ENCODE assay signal across 1 cellular context in the genomic region with DNA sequence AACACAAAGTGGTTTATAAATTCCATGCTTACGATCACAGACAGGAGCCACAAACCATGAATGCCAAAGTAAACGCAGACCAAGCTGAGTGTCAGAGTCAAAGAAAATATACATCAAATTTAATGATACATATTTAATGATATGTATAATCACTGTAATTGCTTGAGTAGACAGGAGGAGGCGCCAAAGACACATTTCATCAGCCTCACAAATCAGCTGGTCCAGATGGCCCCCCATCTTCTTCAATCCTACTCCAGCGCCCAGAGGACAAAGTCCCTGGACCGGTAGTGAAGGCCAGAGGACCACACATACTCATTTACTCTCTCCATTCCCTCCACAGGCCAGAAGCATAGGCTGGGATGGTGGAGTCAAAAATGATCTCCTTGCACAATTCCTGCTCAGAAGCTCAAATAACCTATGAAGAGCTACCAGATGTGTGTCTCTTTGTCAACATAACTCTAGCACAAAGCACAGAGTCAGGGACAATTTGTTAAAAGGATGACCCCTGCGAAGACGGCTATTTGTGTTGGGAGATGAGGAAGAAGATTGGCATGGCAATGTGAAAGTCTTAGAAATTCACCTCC.
TF ChIP-seq lines count a peak whose summit lies in the region.

No MANE protein-coding gene starts in this region.

TF ChIP-seq in HCT116, 20 proteins besides CTCF, POLR2A, EP300 and RAD21 (continued from another document):
- no peak for TF ChIP-seq ELF1 (IDR thresholded peaks at IDR 0.05; ENCODE audit: borderline replicate concordance, low read depth)
